Comparison of ENCODE assay signal across 7 cellular contexts in the genomic region with DNA sequence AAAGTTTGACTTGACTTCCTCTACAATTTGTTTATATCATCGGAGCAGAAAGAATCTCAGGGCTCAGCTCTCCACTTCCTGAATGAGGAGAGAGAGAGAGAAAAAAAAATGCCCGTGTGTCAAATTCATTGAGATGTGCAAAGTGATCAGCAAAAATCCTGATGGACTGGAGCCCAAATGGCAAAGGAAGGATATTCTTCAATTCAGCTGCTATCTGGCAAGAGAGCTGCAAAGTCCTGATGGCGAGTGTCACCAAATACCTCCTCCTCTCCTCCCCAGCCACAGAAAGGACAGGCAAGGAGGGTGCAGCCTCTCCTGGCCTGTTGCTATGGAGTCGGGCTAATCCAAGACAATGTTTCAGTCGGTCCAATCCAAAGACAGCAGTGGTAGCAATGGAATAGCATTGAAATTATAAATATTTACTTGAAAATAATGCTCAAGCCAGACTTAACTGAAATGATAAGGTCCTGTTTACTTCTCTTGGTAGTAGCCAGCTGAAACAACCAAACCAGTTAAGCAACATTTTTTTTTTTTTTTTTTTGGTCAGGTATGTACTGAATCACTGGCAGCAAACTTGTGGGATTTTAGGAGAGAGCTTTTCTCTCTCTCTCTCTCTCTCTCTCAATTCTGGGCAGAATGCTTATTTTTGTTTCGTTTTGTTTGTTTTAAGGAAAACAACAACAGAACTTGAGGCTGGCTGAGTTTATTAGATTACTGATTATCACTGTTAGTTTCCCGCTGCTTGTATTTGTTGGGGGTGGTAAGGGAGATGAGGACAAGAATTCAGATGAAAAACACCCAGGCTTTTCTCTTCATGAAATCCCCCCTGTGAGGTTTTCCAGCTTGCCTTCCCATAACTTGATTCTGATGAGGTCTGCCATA.
A peak's percentile ranks its signal among the peaks of the same experiment; 100 is the strongest.
DNase-seq lines count a peak whose midpoint lies in the region; ATAC-seq, FAIRE-seq and TF ChIP-seq lines count a peak whose summit lies in the region.

No MANE protein-coding gene starts in this region.

- peak overlapping the region; percentile 59 for H2AFZ ChIP-seq in astrocyte (ENCODE audit: low read depth, low read length)
- H2AFZ ChIP-seq in smooth muscle cell (ENCODE audit: low read depth) = peak overlapping the region; percentile 93

- peaks cover 18% of the 10 kb centered on the region for H3F3A ChIP-seq in smooth muscle cell (ENCODE audit: low read depth)

- H3K36me3 ChIP-seq in astrocyte (ENCODE audit: insufficient read depth, low read length) = no peaks in the 10 kb centered on the region
- no peaks in the 10 kb centered on the region for H3K36me3 ChIP-seq in smooth muscle cell (ENCODE audit: low read depth)

- no peaks in the 10 kb centered on the region for H3K9me3 ChIP-seq in astrocyte (ENCODE audit: insufficient read depth, low read depth, low read length)
- no peaks in the 10 kb centered on the region for H3K9me3 ChIP-seq in smooth muscle cell (replicated peaks; ENCODE audit: low read depth)

- TF ChIP-seq CTCF in astrocyte (IDR thresholded peaks at IDR 0.05; ENCODE audit: insufficient read depth, low read depth, low read length) (no peak), smooth muscle cell (IDR thresholded peaks at IDR 0.05; ENCODE audit: borderline replicate concordance, insufficient read depth, poor library complexity, severe bottlenecking) (no peak)

- H3K4me3 ChIP-seq in astrocyte (ENCODE audit: insufficient read depth, low read depth, low read length) (no peak overlapping the region), smooth muscle cell (peak overlapping the region; percentile 40)

- H3K27me3 ChIP-seq in astrocyte (ENCODE audit: insufficient read depth, low read length) (no peaks in the 10 kb centered on the region), smooth muscle cell (ENCODE audit: low read depth) (no peaks in the 10 kb centered on the region)

- H3K27ac Mint-ChIP-seq in astrocyte (ENCODE audit: unreplicated experiment) (peak overlapping the region; percentile 96), immature natural killer cell (peak overlapping the region; percentile 42 to 88 (median 61))

- peak overlapping the region; percentile 71 for H3K4me2 ChIP-seq in astrocyte (ENCODE audit: low read length)
- H3K4me2 ChIP-seq in smooth muscle cell = peak overlapping the region; percentile 81

- H3K4me3 Mint-ChIP-seq in astrocyte (ENCODE audit: unreplicated experiment) = peak overlapping the region; percentile 57
- peak overlapping the region; percentile 43 to 77 (median 59) for H3K4me3 Mint-ChIP-seq in immature natural killer cell

- H3K9me3 Mint-ChIP-seq in astrocyte (ENCODE audit: unreplicated experiment) (no peaks in the 10 kb centered on the region), immature natural killer cell (no peaks in the 10 kb centered on the region)

- ATAC-seq in GM18498 (IDR thresholded peaks at IDR 0.05; ENCODE audit: unreplicated experiment) = no peak

- H3K4me1 ChIP-seq in astrocyte (ENCODE audit: insufficient read depth, low read length) (peaks cover 24% of the 10 kb centered on the region), smooth muscle cell (ENCODE audit: low read depth) (peaks cover 54% of the 10 kb centered on the region)

- H3K9ac ChIP-seq in astrocyte (ENCODE audit: low read length) = peak overlapping the region; percentile 64
- peak overlapping the region; percentile 67 for H3K9ac ChIP-seq in smooth muscle cell (ENCODE audit: low read depth)

- H3K27me3 Mint-ChIP-seq in astrocyte (ENCODE audit: low read depth, unreplicated experiment) (no peaks in the 10 kb centered on the region), immature natural killer cell (ENCODE audit: low read depth in 3 of 3) (peaks cover 0 to 4% (median 0%) of the 10 kb centered on the region in 3 donors)

- H3K79me2 ChIP-seq in astrocyte (ENCODE audit: insufficient read depth, low read length) (no peaks in the 10 kb centered on the region), smooth muscle cell (ENCODE audit: low read depth) (no peaks in the 10 kb centered on the region)

- DNase-seq in GM04503 (ENCODE audit: low read depth) = peak; percentile 45
- DNase-seq in NCI-H2171 treated with DMSO at 0.1 percent for 48 hours (lab: John Stamatoyannopoulos, UW) = peak; percentile 64
- peak; percentile 71 for DNase-seq in astrocyte (ENCODE audit: low read depth)
- DNase-seq in immature natural killer cell = no peak
- no peak for DNase-seq in smooth muscle cell (lab: John Stamatoyannopoulos, UW; ENCODE audit: unreplicated experiment)
- DNase-seq in T-helper 9 cell = no peak

- FAIRE-seq in astrocyte (lab: Jason Lieb, UNC) = no peak

- peaks cover 28% of the 10 kb centered on the region for H3K4me1 Mint-ChIP-seq in astrocyte (ENCODE audit: low read depth, unreplicated experiment)
- peaks cover 43 to 50% of the 10 kb centered on the region in 2 donors for H3K4me1 Mint-ChIP-seq in immature natural killer cell

- H3K27ac ChIP-seq in astrocyte (ENCODE audit: low read depth, low read length) = peak overlapping the region; percentile 58
- H3K27ac ChIP-seq in smooth muscle cell (ENCODE audit: low read depth) = peak overlapping the region; percentile 98

- no peaks in the 10 kb centered on the region for H3K36me3 Mint-ChIP-seq in astrocyte (ENCODE audit: low read depth, unreplicated experiment)
- H3K36me3 Mint-ChIP-seq in immature natural killer cell = no peaks in the 10 kb centered on the region

- WGBS in smooth muscle cell (ENCODE audit: low lambda C conversion rate) = 3% methylated on average over 7 of the region's 7 CpGs

- H4K20me1 ChIP-seq in astrocyte (ENCODE audit: insufficient read depth, low read length) = no peaks in the 10 kb centered on the region
- H4K20me1 ChIP-seq in smooth muscle cell (ENCODE audit: low read depth) = no peaks in the 10 kb centered on the region

Comparison
In these comparisons a context has a peak if more than half of its experiments do, and no peak if none do; other contexts are left out.
1. DNase-seq: peak in GM04503 (single experiment), NCI-H2171 treated with DMSO at 0.1 percent for 48 hours (single experiment) and astrocyte (single experiment); none in immature natural killer cell (0 of 3), smooth muscle cell (single experiment) and T-helper 9 cell (single experiment).